6 cellular contexts compared by ENCODE assay signal in the genomic region with DNA sequence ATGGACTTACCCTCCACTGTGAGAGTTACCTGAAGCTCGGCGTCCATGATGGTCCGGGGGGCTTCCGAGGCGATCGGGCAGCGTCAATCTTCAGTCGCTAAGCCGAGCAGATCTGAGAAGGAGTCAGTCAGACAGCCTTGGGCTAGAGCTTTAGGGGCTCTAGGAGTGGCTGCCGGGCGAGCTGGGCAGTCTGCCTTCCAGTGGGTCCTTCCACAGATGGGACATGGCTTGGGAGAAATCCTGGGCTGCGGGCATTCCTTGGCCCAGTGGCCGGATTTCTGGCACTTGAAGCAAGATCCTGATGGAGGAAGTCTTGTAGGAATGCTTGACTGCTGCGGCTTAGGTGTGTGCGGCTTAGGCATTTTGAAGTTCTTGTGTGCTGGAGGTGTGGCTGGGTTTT. TPM values are rescaled to one million over a fixed set of nuclear protein-coding genes. Genes with fewer than 3 reads are reported as not detected.
"Had no signal": no experiment of that assay in that cellular context is flagged by ENCODE, and none has a peak within 500 bp of the region (broad histone marks: within the 10 kb centered on the region; RNA-seq: fewer than 3 reads in every experiment).

No MANE protein-coding gene starts in this region.

RNA-seq across cellular contexts. Expression of a gene that starts 5.7 kb away (rescaled TPM):
- total RNA-seq: HT-29 had no signal
- polyA plus RNA-seq: GM23338, IgD-negative memory B cell had no signal

RNA-seq across cellular contexts. Expression of a gene that starts 14.9 kb away (rescaled TPM):
- total RNA-seq: GM23338, H1, H9, HT-29 had no signal
- polyA plus RNA-seq: GM23338, H1, HepG2, IgD-negative memory B cell had no signal
